13 cellular contexts compared by ENCODE assay signal in the genomic region with DNA sequence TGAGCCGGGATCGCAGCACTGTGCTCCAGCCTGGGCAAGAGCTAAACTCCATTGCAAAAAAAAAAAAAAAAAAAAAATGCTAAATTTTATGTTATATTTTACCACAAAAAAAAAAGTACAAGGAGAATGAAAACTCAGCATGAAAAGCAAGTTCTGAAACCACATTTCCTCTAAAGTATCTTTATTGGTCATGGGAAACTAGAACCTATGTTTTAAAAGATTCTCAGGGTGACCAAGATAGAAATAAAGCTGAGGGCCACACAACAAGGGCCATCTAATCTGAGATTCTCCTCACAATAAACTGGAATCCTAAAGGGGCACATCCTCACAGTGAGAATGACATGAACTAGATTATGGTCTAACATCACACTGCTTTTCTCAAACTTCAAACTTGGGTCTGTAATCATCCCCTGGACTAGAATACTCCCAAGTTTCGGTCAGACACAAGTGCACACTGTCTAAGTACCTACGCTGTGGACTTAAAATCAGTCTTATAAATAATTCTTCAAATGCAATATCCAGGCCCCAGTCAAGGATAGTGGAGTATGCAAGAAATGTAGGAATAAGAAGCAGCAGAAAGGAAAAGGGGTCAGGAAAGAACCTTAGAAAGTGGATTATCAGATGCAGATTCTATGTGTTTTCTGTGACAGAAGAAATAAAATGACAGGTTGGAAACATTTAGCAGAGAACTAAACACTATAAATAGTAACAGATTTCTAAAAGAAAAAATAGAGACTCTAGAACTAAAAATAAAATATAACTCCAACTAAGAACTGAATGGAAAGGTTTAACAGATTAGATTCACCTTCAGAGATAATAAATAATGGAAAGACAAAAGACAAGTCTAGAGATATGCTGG. TPM values are rescaled to one million over a fixed set of nuclear protein-coding genes. Genes with fewer than 3 reads are reported as not detected.
DNase-seq lines count a peak whose midpoint lies in the region; ATAC-seq, FAIRE-seq and TF ChIP-seq lines count a peak whose summit lies in the region.
"Had no signal": no experiment of that assay in that cellular context is flagged by ENCODE, and none has a peak within 500 bp of the region (broad histone marks: within the 10 kb centered on the region; RNA-seq: fewer than 3 reads in every experiment).

No MANE protein-coding gene starts in this region.

- H3K4me1 ChIP-seq in astrocyte (ENCODE audit: insufficient read depth, low read length) (peaks cover 5% of the 10 kb centered on the region), spleen (peaks cover 11 to 78% (median 26%) of the 10 kb centered on the region in 6 donors), trophoblast cell (ENCODE audit: control insufficient read depth in 1 of 2, insufficient read depth in 2 of 2, low read length in 2 of 2) (no peaks in the 10 kb centered on the region)
- H3K4me1 ChIP-seq: prostate gland had no signal

- peak overlapping the region; percentile 34 for H3K4me3 Mint-ChIP-seq in activated CD4-positive, alpha-beta T cell treated with anti-CD3 and anti-CD28 coated beads, Interleukin-2, amount 10 ng/mL, durations not matched to agents 24 days and 14 days
- H3K4me3 Mint-ChIP-seq in IgD-negative memory B cell: peak overlapping the region in 2 of 4 donors; percentile 44 to 85
- H3K4me3 Mint-ChIP-seq in astrocyte (ENCODE audit: unreplicated experiment): no peak overlapping the region

- H3K14ac ChIP-seq in trophoblast cell (ENCODE audit: low read length): no peak overlapping the region

- H3K4ac ChIP-seq in trophoblast cell (ENCODE audit: low read depth, low read length): no peak overlapping the region

- peaks cover 13% of the 10 kb centered on the region for H3K36me3 Mint-ChIP-seq in activated CD4-positive, alpha-beta T cell treated with anti-CD3 and anti-CD28 coated beads, Interleukin-2, amount 10 ng/mL, durations not matched to agents 24 days and 14 days (ENCODE audit: low read depth)
- H3K36me3 Mint-ChIP-seq in IgD-negative memory B cell (peaks cover 7% of the 10 kb centered on the region), astrocyte (ENCODE audit: low read depth, unreplicated experiment) (no peaks in the 10 kb centered on the region)

- no peaks in the 10 kb centered on the region for H3K79me1 ChIP-seq in trophoblast cell (ENCODE audit: low read length)

- intact Hi-C loops in activated CD4-positive, alpha-beta T cell treated with anti-CD3 and anti-CD28 coated beads, Interleukin-2, amount 10 ng/mL, durations not matched to agents 24 days and 14 days (cut with micrococcal nuclease): loop anchor here (1.0 to 2.0 kb wide), 2 partner anchors 10 to 49 kb away; a partner anchor contains a TSS
- intact Hi-C loops in spleen (cut with DNase I; ENCODE audit: low total_unique reads): no loop called here

- TF ChIP-seq POLR2A in spleen (IDR thresholded peaks at IDR 0.05): no peak

- H3K9me3 ChIP-seq in astrocyte (ENCODE audit: insufficient read depth, low read depth, low read length): peaks cover 5% of the 10 kb centered on the region
- peaks cover 0 to 5% (median 0%) of the 10 kb centered on the region in 8 donors for H3K9me3 ChIP-seq in spleen
- H3K9me3 ChIP-seq in trophoblast cell (ENCODE audit: insufficient read depth, low read depth, low read length): no peaks in the 10 kb centered on the region
- H3K9me3 ChIP-seq: prostate gland had no signal

- no peak overlapping the region for H2BK120ac ChIP-seq in trophoblast cell (ENCODE audit: insufficient read depth, low read length, poor library complexity)

- H3K36me3 ChIP-seq in astrocyte (ENCODE audit: insufficient read depth, low read length) (no peaks in the 10 kb centered on the region), spleen (no peaks in the 10 kb centered on the region), trophoblast cell (ENCODE audit: control insufficient read depth in 1 of 2, insufficient read depth in 2 of 2, low read length in 2 of 2) (no peaks in the 10 kb centered on the region)
- H3K36me3 ChIP-seq: brain microvascular endothelial cell, prostate gland had no signal

- peak; percentile 37 for FAIRE-seq in astrocyte (lab: Jason Lieb, UNC)
- FAIRE-seq: A204.1 had no signal

- no peak overlapping the region for H2AFZ ChIP-seq in astrocyte (ENCODE audit: low read depth, low read length)
- H2AFZ ChIP-seq in trophoblast cell (ENCODE audit: insufficient read depth, low read length, poor library complexity): no peak overlapping the region

- no peak overlapping the region for H3K4me2 ChIP-seq in astrocyte (ENCODE audit: low read length)
- H3K4me2 ChIP-seq in trophoblast cell (ENCODE audit: low read length): no peak overlapping the region

- H3K18ac ChIP-seq in trophoblast cell (ENCODE audit: low read length): no peak overlapping the region

- no peak for TF ChIP-seq CTCF in astrocyte (IDR thresholded peaks at IDR 0.05; ENCODE audit: insufficient read depth, low read depth, low read length)
- TF ChIP-seq CTCF in spleen (IDR thresholded peaks at IDR 0.05 in 8 of 11, conservative IDR thresholded peaks at IDR 0.05 in 3 of 11): no peak

- no peaks in the 10 kb centered on the region for H3K27me3 ChIP-seq in astrocyte (ENCODE audit: insufficient read depth, low read length)
- no peaks in the 10 kb centered on the region for H3K27me3 ChIP-seq in spleen (replicated peaks in 1 of 7)
- H3K27me3 ChIP-seq in trophoblast cell (ENCODE audit: insufficient read depth, low read length): no peaks in the 10 kb centered on the region
- H3K27me3 ChIP-seq: brain microvascular endothelial cell had no signal

- H2BK5ac ChIP-seq in trophoblast cell (ENCODE audit: low read depth, low read length, poor library complexity): no peak overlapping the region

- no peak overlapping the region for H3K27ac ChIP-seq in astrocyte (ENCODE audit: low read depth, low read length)
- peak overlapping the region in 7 of 8 donors; percentile 2 to 68 (median 28) for H3K27ac ChIP-seq in spleen
- H3K27ac ChIP-seq in trophoblast cell (ENCODE audit: low read depth, low read length): no peak overlapping the region
- H3K27ac ChIP-seq: brain microvascular endothelial cell, prostate gland had no signal

- peak overlapping the region; percentile 66 for H3K27ac Mint-ChIP-seq in activated CD4-positive, alpha-beta T cell treated with anti-CD3 and anti-CD28 coated beads, Interleukin-2, amount 10 ng/mL, durations not matched to agents 24 days and 14 days
- peak overlapping the region in 2 of 3 donors; percentile 2 to 85 for H3K27ac Mint-ChIP-seq in IgD-negative memory B cell
- H3K27ac Mint-ChIP-seq in astrocyte (ENCODE audit: unreplicated experiment): no peak overlapping the region

- peaks cover 77% of the 10 kb centered on the region for H3K79me2 ChIP-seq in astrocyte (ENCODE audit: insufficient read depth, low read length)
- H3K79me2 ChIP-seq in trophoblast cell (ENCODE audit: control insufficient read depth, insufficient read depth, low read length, poor library complexity): no peaks in the 10 kb centered on the region

- H3K9ac ChIP-seq in astrocyte (ENCODE audit: low read length): no peak overlapping the region
- H3K9ac ChIP-seq in trophoblast cell (ENCODE audit: low read length): no peak overlapping the region

- no peak for DNase-seq in activated CD4-positive, alpha-beta T cell treated with anti-CD3 and anti-CD28 coated beads, Interleukin-2, amount 10 ng/mL, durations not matched to agents 24 days and 14 days
- no peak for DNase-seq in activated CD4-positive, alpha-beta T cell treated with anti-CD3 and anti-CD28 coated beads, Interleukin-2, amount 50 U/mL, for 4 hours
- DNase-seq in astrocyte (ENCODE audit: low read depth) (no peak), spleen (no peak), trophoblast cell (no peak)
- DNase-seq: brain microvascular endothelial cell; NCI-H1105 treated with DMSO at 0.1 percent for 48 hours; stimulated activated CD4-positive, alpha-beta T cell treated with anti-CD3 and anti-CD28 coated beads, Interleukin-4, amount 100 ng/mL, for 4 hours had no signal

- 69 to 91% (median 88%) methylated on average over 4 of the region's 4 CpGs for WGBS in spleen, 5 donors
- no CpG with 5 or more reads among the region's 4 CpGs for WGBS in trophoblast cell (ENCODE audit: extremely low coverage, insufficient coverage, insufficient read length)

- no peak overlapping the region for H2AK5ac ChIP-seq in trophoblast cell (ENCODE audit: low read length)

- no peak overlapping the region for H2BK12ac ChIP-seq in trophoblast cell (ENCODE audit: low read length)

- no peak overlapping the region for H4K12ac ChIP-seq in trophoblast cell (ENCODE audit: low read depth, low read length)

- H3K4me3 ChIP-seq in astrocyte (ENCODE audit: insufficient read depth, low read depth, low read length) (no peak overlapping the region), spleen (no peak overlapping the region), trophoblast cell (ENCODE audit: low read depth, low read length) (no peak overlapping the region)
- H3K4me3 ChIP-seq: prostate gland had no signal

- no peak overlapping the region for H3K23ac ChIP-seq in trophoblast cell (ENCODE audit: low read length)

- no peak overlapping the region for H4K91ac ChIP-seq in trophoblast cell (ENCODE audit: low read depth, low read length)

- ATAC-seq in GM19351 (IDR thresholded peaks at IDR 0.05; ENCODE audit: unreplicated experiment) (no peak), GM18517 (IDR thresholded peaks at IDR 0.05; ENCODE audit: unreplicated experiment) (no peak)

- H3K9me3 Mint-ChIP-seq in activated CD4-positive, alpha-beta T cell treated with anti-CD3 and anti-CD28 coated beads, Interleukin-2, amount 10 ng/mL, durations not matched to agents 24 days and 14 days: peaks cover 7% of the 10 kb centered on the region
- H3K9me3 Mint-ChIP-seq in IgD-negative memory B cell: peaks cover 0 to 10% (median 2%) of the 10 kb centered on the region in 3 donors
- H3K9me3 Mint-ChIP-seq in astrocyte (ENCODE audit: unreplicated experiment): peaks cover 4% of the 10 kb centered on the region

- no peaks in the 10 kb centered on the region for H4K20me1 ChIP-seq in astrocyte (ENCODE audit: insufficient read depth, low read length)

- peaks cover 43% of the 10 kb centered on the region for H3K4me1 Mint-ChIP-seq in activated CD4-positive, alpha-beta T cell treated with anti-CD3 and anti-CD28 coated beads, Interleukin-2, amount 10 ng/mL, durations not matched to agents 24 days and 14 days
- H3K4me1 Mint-ChIP-seq in IgD-negative memory B cell (peaks cover 36 to 57% (median 37%) of the 10 kb centered on the region in 3 donors), astrocyte (ENCODE audit: low read depth, unreplicated experiment) (peaks cover 8% of the 10 kb centered on the region)

- H3K27me3 Mint-ChIP-seq in activated CD4-positive, alpha-beta T cell treated with anti-CD3 and anti-CD28 coated beads, Interleukin-2, amount 10 ng/mL, durations not matched to agents 24 days and 14 days: no peaks in the 10 kb centered on the region
- H3K27me3 Mint-ChIP-seq in IgD-negative memory B cell (no peaks in the 10 kb centered on the region), astrocyte (ENCODE audit: low read depth, unreplicated experiment) (no peaks in the 10 kb centered on the region)

- no peak overlapping the region for H4K8ac ChIP-seq in trophoblast cell (ENCODE audit: low read depth, low read length)

RNA-seq across cellular contexts. Expression of a gene that starts 49.9 kb away (rescaled TPM):
- total RNA-seq in activated CD4-positive, alpha-beta T cell treated with anti-CD3 and anti-CD28 coated beads, Interleukin-2, amount 10 ng/mL, durations not matched to agents 24 days and 14 days: 79.0 and 79.3 TPM in 2 replicates
- polyA plus RNA-seq in IgD-negative memory B cell (48.5 TPM), spleen (10 to 100 TPM; 48.3 to 76.6 (median 50.0) TPM)
- total RNA-seq in astrocyte (47.0 and 50.1 TPM in 2 replicates), spleen (100 to 1,000 TPM in 1 of 7 donors, 10 to 100 TPM in 6; 51.2 to 102 (median 71.6) TPM)
- polyA plus RNA-seq in trophoblast cell (2013): 53.7 and 54.7 TPM in 2 replicates

Comparison
In these comparisons a context has a peak if more than half of its experiments do, and no peak if none do; other contexts are left out.
1. H3K27ac ChIP-seq: peak in spleen (7 of 8); none in astrocyte (single experiment) and trophoblast cell (single experiment).